10 cellular contexts compared by ENCODE assay signal in the genomic region with DNA sequence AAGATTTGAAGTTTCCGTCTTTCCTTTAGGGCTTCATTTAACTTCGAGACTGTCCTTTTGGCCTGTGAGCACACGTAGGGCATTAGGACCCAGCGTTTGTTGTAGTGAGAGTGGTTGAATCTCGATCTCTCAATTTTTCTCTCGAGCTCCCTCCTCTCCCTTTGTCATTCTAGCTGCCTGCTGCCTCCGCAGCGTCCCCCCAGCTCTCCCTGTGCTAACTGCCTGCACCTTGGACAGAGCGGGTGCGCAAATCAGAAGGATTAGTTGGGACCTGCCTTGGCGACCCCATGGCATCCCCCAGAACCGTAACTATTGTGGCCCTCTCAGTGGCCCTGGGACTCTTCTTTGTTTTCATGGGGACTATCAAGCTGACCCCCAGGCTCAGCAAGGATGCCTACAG. TPM values are rescaled to one million over a fixed set of nuclear protein-coding genes. Genes with fewer than 3 reads are reported as not detected.
DNase-seq lines count a peak whose midpoint lies in the region; ATAC-seq and TF ChIP-seq lines count a peak whose summit lies in the region.
"Had no signal": no experiment of that assay in that cellular context is flagged by ENCODE, and none has a peak within 500 bp of the region (broad histone marks: within the 10 kb centered on the region; RNA-seq: fewer than 3 reads in every experiment).

A gene with protein sequence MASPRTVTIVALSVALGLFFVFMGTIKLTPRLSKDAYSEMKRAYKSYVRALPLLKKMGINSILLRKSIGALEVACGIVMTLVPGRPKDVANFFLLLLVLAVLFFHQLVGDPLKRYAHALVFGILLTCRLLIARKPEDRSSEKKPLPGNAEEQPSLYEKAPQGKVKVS (plus strand): TSS at position 164 of the 400 bp plus-strand sequence. CDS start 124 bp downstream, at position 288.

- peak; percentile 27 for DNase-seq in NCI-H1092 treated with DMSO at 0.1 percent for 48 hours (lab: John Stamatoyannopoulos, UW)
- DNase-seq in left kidney (ENCODE audit: low read depth, low spot score) = peak; percentile 76
- DNase-seq in spleen = no peak
- no peak for DNase-seq in GM19240 (ENCODE audit: insufficient read length, low spot score)
- DNase-seq in activated CD8-positive, alpha-beta T cell treated with anti-CD3 and anti-CD28 coated beads for 36 hours = no peak
- DNase-seq in activated CD8-positive, alpha-beta memory T cell treated with anti-CD3 and anti-CD28 coated beads, Interleukin-2, amount 50 U/mL, for 48 hours = no peak

- no peaks in the 10 kb centered on the region for H3K27me3 Mint-ChIP-seq in brain
- peaks cover 12% of the 10 kb centered on the region for H3K27me3 Mint-ChIP-seq in activated CD8-positive, alpha-beta T cell treated with anti-CD3 and anti-CD28 coated beads for 36 hours

- H3K27ac Mint-ChIP-seq in brain = peak within 1 kb of the TSS; percentile 74 to 97 (median 94)
- no peak within 1 kb of the TSS for H3K27ac Mint-ChIP-seq in activated CD8-positive, alpha-beta T cell treated with anti-CD3 and anti-CD28 coated beads for 36 hours

- H3K4me3 ChIP-seq in spleen = peak within 1 kb of the TSS in 5 of 8 donors; percentile 4 to 42 (median 25)

- H3K9me3 ChIP-seq in spleen = peaks cover 0 to 13% (median 0%) of the 10 kb centered on the region in 8 donors

- CTCF ChIA-PET in activated CD8-positive, alpha-beta T cell treated with anti-CD3 and anti-CD28 coated beads for 36 hours (lab: Charles Lee) = no interaction called here

- intact Hi-C loops in spleen (cut with DNase I; ENCODE audit: low total_unique reads) = no loop called here
- intact Hi-C loops in activated CD8-positive, alpha-beta T cell treated with anti-CD3 and anti-CD28 coated beads for 36 hours (cut with micrococcal nuclease) = no loop called here

- H3K4me3 Mint-ChIP-seq in brain = peak within 1 kb of the TSS; percentile 87 to 97 (median 94)
- no peak within 1 kb of the TSS for H3K4me3 Mint-ChIP-seq in activated CD8-positive, alpha-beta T cell treated with anti-CD3 and anti-CD28 coated beads for 36 hours

- H3K4me1 Mint-ChIP-seq in brain = peaks cover 18% of the 10 kb centered on the region
- peaks cover 4% of the 10 kb centered on the region for H3K4me1 Mint-ChIP-seq in activated CD8-positive, alpha-beta T cell treated with anti-CD3 and anti-CD28 coated beads for 36 hours (ENCODE audit: low read depth)

- POLR2A ChIA-PET in activated CD8-positive, alpha-beta T cell treated with anti-CD3 and anti-CD28 coated beads for 36 hours (lab: Charles Lee) = no interaction called here

- H3K27ac ChIP-seq in spleen = no peak within 1 kb of the TSS
- H3K27ac ChIP-seq: epithelial cell of prostate had no signal

- TF ChIP-seq POLR2A in spleen (IDR thresholded peaks at IDR 0.05) = no peak

- H3K36me3 Mint-ChIP-seq in brain = no peaks in the 10 kb centered on the region
- H3K36me3 Mint-ChIP-seq in activated CD8-positive, alpha-beta T cell treated with anti-CD3 and anti-CD28 coated beads for 36 hours (ENCODE audit: low read depth) = no peaks in the 10 kb centered on the region

- ATAC-seq in activated CD8-positive, alpha-beta T cell treated with anti-CD3 and anti-CD28 coated beads for 36 hours = no peak
- ATAC-seq in GM19351 (IDR thresholded peaks at IDR 0.05; ENCODE audit: unreplicated experiment) = no peak

- peaks cover 0 to 3% (median 0%) of the 10 kb centered on the region in 5 experiments for H3K9me3 Mint-ChIP-seq in brain
- no peaks in the 10 kb centered on the region for H3K9me3 Mint-ChIP-seq in activated CD8-positive, alpha-beta T cell treated with anti-CD3 and anti-CD28 coated beads for 36 hours

- H3K36me3 ChIP-seq in spleen = no peaks in the 10 kb centered on the region

- H3K4me1 ChIP-seq in spleen = no peaks in the 10 kb centered on the region

- peaks cover 0 to 30% (median 9%) of the 10 kb centered on the region in 7 donors for H3K27me3 ChIP-seq in spleen (replicated peaks in 1 of 7)

- no peak for TF ChIP-seq CTCF in brain (conservative IDR thresholded peaks at IDR 0.05)
- no peak for TF ChIP-seq CTCF in spleen (IDR thresholded peaks at IDR 0.05 in 8 of 11, conservative IDR thresholded peaks at IDR 0.05 in 3 of 11)
- TF ChIP-seq CTCF in activated CD8-positive, alpha-beta T cell treated with anti-CD3 and anti-CD28 coated beads for 36 hours (IDR thresholded peaks at IDR 0.05) = no peak

- 1 to 21% (median 5%) methylated on average over 10 to 12 of the region's 12 CpGs for WGBS in spleen, 5 donors

RNA-seq across cellular contexts. Expression of the gene that starts here (rescaled TPM):
- 41.3 TPM for polyA plus RNA-seq in brain (ENCODE audit: insufficient read depth, low read depth, low replicate concordance)
- 1 to 10 TPM in 1 of 7 donors, under 1 TPM in 5, not detected in 1; 0.16 to 1.0 (median 0.57) TPM for total RNA-seq in spleen
- under 1 TPM; 0.11 to 0.35 (median 0.23) TPM for polyA plus RNA-seq in spleen
- total RNA-seq in activated CD8-positive, alpha-beta T cell treated with anti-CD3 and anti-CD28 coated beads for 36 hours = not detected
- total RNA-seq: SK-MEL-5 had no signal

Comparison
In these comparisons a context has a peak if more than half of its experiments do, and no peak if none do; other contexts are left out.
1. RNA of the gene that starts here (polyA plus RNA-seq): 41.3 TPM in brain (single experiment); 0.11 to 0.35 TPM in spleen; every median in the first group is over 10 times any median in the second.
2. DNase-seq: peak in NCI-H1092 treated with DMSO at 0.1 percent for 48 hours (single experiment) and left kidney (single experiment); none in spleen (single experiment), GM19240 (single experiment), activated CD8-positive, alpha-beta T cell treated with anti-CD3 and anti-CD28 coated beads for 36 hours (single experiment) and activated CD8-positive, alpha-beta memory T cell treated with anti-CD3 and anti-CD28 coated beads, Interleukin-2, amount 50 U/mL, for 48 hours (single experiment).